ENCODE assay signal across 20 cellular contexts in the genomic region with DNA sequence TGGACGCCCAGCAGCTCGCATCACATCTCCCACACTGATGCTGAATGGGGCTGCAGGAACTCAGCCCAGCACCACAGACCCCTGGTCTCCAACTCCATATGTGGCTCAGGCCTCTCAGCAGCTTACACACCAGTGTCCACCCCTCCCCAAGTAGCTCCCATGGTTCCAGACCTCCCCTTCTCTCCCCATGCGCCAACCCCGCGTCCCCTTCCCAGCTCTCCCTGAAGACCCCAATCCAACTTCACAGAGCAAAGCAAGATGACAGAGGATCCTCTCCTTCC.
DNase-seq lines count a peak whose midpoint lies in the region; ATAC-seq and TF ChIP-seq lines count a peak whose summit lies in the region.
"Had no signal": no experiment of that assay in that cellular context is flagged by ENCODE, and none has a peak within 500 bp of the region (broad histone marks: within the 10 kb centered on the region; RNA-seq: fewer than 3 reads in every experiment).

No MANE protein-coding gene starts in this region.

- peaks cover 0 to 4% of the 10 kb centered on the region in 2 donors for H3K4me1 Mint-ChIP-seq in natural killer cell treated with Interleukin-12 subunit alpha and Interleukin-12 subunit beta and Interleukin-15 and Interleukin-18, amount 100 ng/mL, for 72 hours (ENCODE audit: low read depth in 2 of 2)
- H3K4me1 Mint-ChIP-seq in natural killer cell = no peaks in the 10 kb centered on the region
- H3K4me1 Mint-ChIP-seq in osteocyte (ENCODE audit: unreplicated experiment) = peaks cover 2% of the 10 kb centered on the region
- H3K4me1 Mint-ChIP-seq: B cell had no signal

- no peaks in the 10 kb centered on the region for H3K9me3 Mint-ChIP-seq in natural killer cell treated with Interleukin-12 subunit alpha and Interleukin-12 subunit beta and Interleukin-15 and Interleukin-18, amount 100 ng/mL, for 72 hours
- H3K9me3 Mint-ChIP-seq in natural killer cell (no peaks in the 10 kb centered on the region), osteocyte (ENCODE audit: unreplicated experiment) (no peaks in the 10 kb centered on the region)
- H3K9me3 Mint-ChIP-seq: CD8-positive, alpha-beta T cell; GM23338; HFFc6 had no signal

- H3K4me1 ChIP-seq in esophagus muscularis mucosa = peaks cover 0 to 5% (median 0%) of the 10 kb centered on the region in 4 donors
- H3K4me1 ChIP-seq: BLaER1, HAP-1 had no signal

- no peak for DNase-seq in natural killer cell treated with Interleukin-12 subunit alpha and Interleukin-12 subunit beta and Interleukin-15 and Interleukin-18, amount 100 ng/mL, for 72 hours (ENCODE audit: low spot score)
- DNase-seq in natural killer cell (no peak), esophagus muscularis mucosa (ENCODE audit: extremely low spot score) (peak; percentile 78), osteocyte (ENCODE audit: extremely low spot score, unreplicated experiment) (peak; percentile 62), WERI-Rb-1 (no peak), GOT3 (lab: John Stamatoyannopoulos, UW) (no peak)
- no peak for DNase-seq in activated naive CD4-positive, alpha-beta T cell treated with anti-CD3 and anti-CD28 coated beads, Interleukin-2, amount 50 U/mL, for 16 hours
- DNase-seq: CD4-positive, CD25-positive, alpha-beta regulatory T cell; CD8-positive, alpha-beta T cell; DMS 273 treated with DMSO at 0.1 percent for 48 hours; DMS79; EL; GDM1; HFFc6 had no signal

- TF ChIP-seq CTCF in natural killer cell (IDR thresholded peaks at IDR 0.05) (no peak), esophagus muscularis mucosa (IDR thresholded peaks at IDR 0.05) (no peak), osteocyte (IDR thresholded peaks at IDR 0.05) (no peak), WERI-Rb-1 (IDR thresholded peaks at IDR 0.05; ENCODE audit: low read depth, low read length) (no peak)

- H3K27me3 Mint-ChIP-seq in natural killer cell treated with Interleukin-12 subunit alpha and Interleukin-12 subunit beta and Interleukin-15 and Interleukin-18, amount 100 ng/mL, for 72 hours = peaks cover 16 to 35% of the 10 kb centered on the region in 2 donors
- H3K27me3 Mint-ChIP-seq in natural killer cell (ENCODE audit: low read depth in 2 of 2) (peaks cover 15 to 33% of the 10 kb centered on the region in 2 donors), osteocyte (ENCODE audit: unreplicated experiment) (peaks cover 12% of the 10 kb centered on the region)

- H3K4me3 ChIP-seq in esophagus muscularis mucosa = no peak overlapping the region
- no peak overlapping the region for H3K4me3 ChIP-seq in WERI-Rb-1 (ENCODE audit: low read depth, low read length)
- H3K4me3 ChIP-seq: BLaER1, GM12878, GM23338, HAP-1 had no signal

- H3K4me3 Mint-ChIP-seq in natural killer cell treated with Interleukin-12 subunit alpha and Interleukin-12 subunit beta and Interleukin-15 and Interleukin-18, amount 100 ng/mL, for 72 hours = no peak overlapping the region
- no peak overlapping the region for H3K4me3 Mint-ChIP-seq in natural killer cell
- H3K4me3 Mint-ChIP-seq in osteocyte (ENCODE audit: unreplicated experiment) = no peak overlapping the region
- H3K4me3 Mint-ChIP-seq: B cell; CD4-positive, CD25-positive, alpha-beta regulatory T cell; CD8-positive, alpha-beta T cell; GM23338; HFFc6 had no signal

- H3K27ac ChIP-seq in esophagus muscularis mucosa (replicated peaks in 1 of 4) (no peak overlapping the region), WERI-Rb-1 (no peak overlapping the region)
- H3K27ac ChIP-seq: BLaER1, C4-2B had no signal

- peak; percentile 28 to 52 for ATAC-seq in natural killer cell treated with Interleukin-12 subunit alpha and Interleukin-12 subunit beta and Interleukin-15 and Interleukin-18, amount 100 ng/mL, for 72 hours
- no peak for ATAC-seq in natural killer cell
- ATAC-seq: CD8-positive, alpha-beta T cell; GM12878; GM23338 had no signal

- intact Hi-C loops in natural killer cell (cut with micrococcal nuclease) (no loop called here), esophagus muscularis mucosa (cut with DNase I) (no loop called here)

- no peak for TF ChIP-seq EP300 in esophagus muscularis mucosa (IDR thresholded peaks at IDR 0.05)

- H3K36me3 ChIP-seq in esophagus muscularis mucosa (no peaks in the 10 kb centered on the region), WERI-Rb-1 (no peaks in the 10 kb centered on the region)
- H3K36me3 ChIP-seq: BLaER1, HAP-1 had no signal

- 97% methylated on average over 5 of the region's 5 CpGs for whole genome bisulfite sequencing in esophagus muscularis mucosa

- no peak for TF ChIP-seq POLR2A in esophagus muscularis mucosa (IDR thresholded peaks at IDR 0.05; ENCODE audit: low read depth)

- no peak overlapping the region for H3K27ac Mint-ChIP-seq in natural killer cell treated with Interleukin-12 subunit alpha and Interleukin-12 subunit beta and Interleukin-15 and Interleukin-18, amount 100 ng/mL, for 72 hours
- H3K27ac Mint-ChIP-seq in natural killer cell (no peak overlapping the region), osteocyte (ENCODE audit: unreplicated experiment) (no peak overlapping the region)
- H3K27ac Mint-ChIP-seq: B cell; CD4-positive, CD25-positive, alpha-beta regulatory T cell; CD8-positive, alpha-beta T cell; GM23338; HFFc6 had no signal

- H3K9me3 ChIP-seq in esophagus muscularis mucosa = no peaks in the 10 kb centered on the region
- no peaks in the 10 kb centered on the region for H3K9me3 ChIP-seq in WERI-Rb-1 (ENCODE audit: severe bottlenecking)
- H3K9me3 ChIP-seq: BLaER1, HAP-1 had no signal

- H3K36me3 Mint-ChIP-seq in natural killer cell treated with Interleukin-12 subunit alpha and Interleukin-12 subunit beta and Interleukin-15 and Interleukin-18, amount 100 ng/mL, for 72 hours = no peaks in the 10 kb centered on the region
- H3K36me3 Mint-ChIP-seq in natural killer cell (no peaks in the 10 kb centered on the region), osteocyte (ENCODE audit: unreplicated experiment) (no peaks in the 10 kb centered on the region)
- H3K36me3 Mint-ChIP-seq: CD4-positive, CD25-positive, alpha-beta regulatory T cell; CD8-positive, alpha-beta T cell had no signal

- no peaks in the 10 kb centered on the region for H3K27me3 ChIP-seq in esophagus muscularis mucosa
- no peaks in the 10 kb centered on the region for H3K27me3 ChIP-seq in WERI-Rb-1 (ENCODE audit: insufficient read depth, low read depth, severe bottlenecking)
- H3K27me3 ChIP-seq: BLaER1 had no signal

Comparison
In these comparisons a context has a peak if more than half of its experiments do, and no peak if none do; other contexts are left out.
1. ATAC-seq: peak in natural killer cell treated with Interleukin-12 subunit alpha and Interleukin-12 subunit beta and Interleukin-15 and Interleukin-18, amount 100 ng/mL, for 72 hours (2 of 2); none in natural killer cell (0 of 3).
2. DNase-seq: peak in esophagus muscularis mucosa (single experiment) and osteocyte (single experiment); none in natural killer cell treated with Interleukin-12 subunit alpha and Interleukin-12 subunit beta and Interleukin-15 and Interleukin-18, amount 100 ng/mL, for 72 hours (single experiment), natural killer cell (single experiment), WERI-Rb-1 (single experiment), GOT3 (single experiment) and activated naive CD4-positive, alpha-beta T cell treated with anti-CD3 and anti-CD28 coated beads, Interleukin-2, amount 50 U/mL, for 16 hours (single experiment).